ENCODE assay signal across 16 cellular contexts in genomic region chr1:42618866-42619265, GRCh38. TPM values are rescaled to one million over a fixed set of nuclear protein-coding genes. Genes with fewer than 3 reads are reported as not detected.
DNase-seq lines count a peak whose midpoint lies in the region; ATAC-seq and TF ChIP-seq lines count a peak whose summit lies in the region.
"Had no signal": no experiment of that assay in that cellular context is flagged by ENCODE, and none has a peak within 500 bp of the region (broad histone marks: within the 10 kb centered on the region; RNA-seq: fewer than 3 reads in every experiment).

No MANE protein-coding gene starts in this region.

- ATAC-seq in RWPE2 (ENCODE audit: low read depth) (0 out of 3 replicates have a peak, but pooled peaks have one; percentile 12), HG02571 (IDR thresholded peaks at IDR 0.05; ENCODE audit: unreplicated experiment) (no peak), GM21723 (IDR thresholded peaks at IDR 0.05; ENCODE audit: unreplicated experiment) (no peak)
- ATAC-seq: A549, GM12878 had no signal

- H3K4me1 ChIP-seq in RWPE2 (ENCODE audit: insufficient read depth, poor library complexity, severe bottlenecking), result no peaks in the 10 kb centered on the region
- H3K4me1 ChIP-seq: A549, BE2C, HAP-1 had no signal

- H3K36me3 ChIP-seq in RWPE2 (ENCODE audit: low read depth), result no peaks in the 10 kb centered on the region
- H3K36me3 ChIP-seq: BE2C, HAP-1 had no signal

- no peak overlapping the region for H3K27ac ChIP-seq in RWPE2 (ENCODE audit: poor library complexity, severe bottlenecking)
- H3K27ac ChIP-seq: A549, C4-2B, HL-60 had no signal

- TF ChIP-seq CTCF in RWPE2 (IDR thresholded peaks at IDR 0.05; ENCODE audit: poor library complexity, severe bottlenecking) (no peak), epithelial cell of esophagus (IDR thresholded peaks at IDR 0.05; ENCODE audit: insufficient read depth, low read depth, low read length, missing control alignments) (no peak), fibroblast of the aortic adventitia (IDR thresholded peaks at IDR 0.05; ENCODE audit: insufficient read depth, low read length) (no peak)

- no peaks in the 10 kb centered on the region for H3K27me3 ChIP-seq in RWPE2 (ENCODE audit: insufficient read depth, poor library complexity, severe bottlenecking)
- H3K27me3 ChIP-seq: BE2C had no signal

- no peaks in the 10 kb centered on the region for H3K9me3 ChIP-seq in RWPE2 (ENCODE audit: severe bottlenecking)
- H3K9me3 ChIP-seq: A549, BE2C, HAP-1 had no signal

- DNase-seq in RWPE2 (ENCODE audit: low spot score) (no peak), epithelial cell of esophagus (ENCODE audit: low read depth) (peak; percentile 73), fibroblast of the aortic adventitia (ENCODE audit: low read depth) (peak; percentile 4), stromal cell of bone marrow (ENCODE audit: low read depth) (peak; percentile 9), SK-N-DZ (ENCODE audit: low spot score) (no peak)
- DNase-seq in activated T-cell treated with anti-CD3 and anti-CD28 coated beads, Interleukin-2, amount 50 U/mL, for 48 hours, result no peak
- DNase-seq: BE2C; CD4-positive, alpha-beta memory T cell; DMS79 had no signal

- H3K4me3 ChIP-seq in RWPE2 (ENCODE audit: severe bottlenecking) (no peak overlapping the region), epithelial cell of esophagus (ENCODE audit: low read length) (no peak overlapping the region), fibroblast of the aortic adventitia (ENCODE audit: low read depth, low read length) (no peak overlapping the region)
- H3K4me3 ChIP-seq: A549, GM12878, HAP-1 had no signal

RNA-seq across cellular contexts. Expression of gene PPIH, which starts 39.4 kb away (rescaled TPM):
- 26.0 and 29.2 TPM in 2 replicates for total RNA-seq in fibroblast of the aortic adventitia (ENCODE audit: low replicate concordance)
- 91.6 and 128 TPM in 2 replicates for polyA plus RNA-seq in SK-N-DZ (2014; cell fraction: cytosol; rRNA removed)
- polyA plus RNA-seq in SK-N-DZ (2014; cell fraction: nucleus; rRNA removed), result 84.5 and 93.9 TPM in 2 replicates

Comparison
In these comparisons a context has a peak if more than half of its experiments do, and no peak if none do; other contexts are left out.
1. DNase-seq: peak in epithelial cell of esophagus (single experiment), fibroblast of the aortic adventitia (single experiment) and stromal cell of bone marrow (single experiment); none in RWPE2 (single experiment), SK-N-DZ (single experiment) and activated T-cell treated with anti-CD3 and anti-CD28 coated beads, Interleukin-2, amount 50 U/mL, for 48 hours (0 of 2).